In the genomic region with DNA sequence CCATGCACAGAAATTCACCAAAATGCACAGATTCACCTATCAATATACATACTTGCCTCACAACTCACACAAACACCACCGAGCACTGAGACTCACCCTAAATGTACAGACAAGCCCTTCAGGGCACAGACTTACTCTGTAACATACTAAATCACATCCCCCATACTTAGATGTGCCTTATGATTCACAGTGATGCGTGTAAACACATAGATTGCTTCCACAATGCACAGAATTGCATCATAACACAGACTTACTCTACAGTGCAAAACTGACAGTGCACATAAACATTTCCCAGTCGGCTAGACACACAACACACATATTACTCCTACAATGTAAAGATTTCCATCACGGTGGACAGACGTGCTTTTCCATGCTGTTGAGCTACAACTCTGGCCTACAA, we compare ENCODE assay signal across 17 cellular contexts.
"Had no signal": no experiment of that assay in that cellular context is flagged by ENCODE, and none has a peak within 500 bp of the region (broad histone marks: within the 10 kb centered on the region; RNA-seq: fewer than 3 reads in every experiment).

No MANE protein-coding gene starts in this region.

- H3K9me3 Mint-ChIP-seq: activated naive CD4-positive, alpha-beta T cell treated with anti-CD3 and anti-CD28 coated beads, Interleukin-2, amount 50 U/mL, for 72 hours; endodermal cell had no signal

- H3K9me3 ChIP-seq: esophagus squamous epithelium, heart left ventricle, left ventricle myocardium inferior, ovary, stomach, thoracic aorta had no signal

- H3K4me3 Mint-ChIP-seq: endodermal cell had no signal

- H3K27me3 ChIP-seq: brain microvascular endothelial cell, esophagus squamous epithelium, ovary, stomach had no signal

- H3K36me3 ChIP-seq: brain microvascular endothelial cell, esophagus squamous epithelium, heart left ventricle, left ventricle myocardium inferior, ovary, stomach, thoracic aorta, WERI-Rb-1 had no signal

- H3K4me1 ChIP-seq: left ventricle myocardium inferior had no signal

- H3K27ac ChIP-seq: brain microvascular endothelial cell, heart left ventricle, left ventricle myocardium inferior, ovary, stomach, thoracic aorta, WERI-Rb-1 had no signal

- ATAC-seq: activated naive CD4-positive, alpha-beta T cell treated with anti-CD3 and anti-CD28 coated beads, Interleukin-2, amount 50 U/mL, for 72 hours; heart left ventricle had no signal

- H3K27ac Mint-ChIP-seq: activated naive CD4-positive, alpha-beta T cell treated with anti-CD3 and anti-CD28 coated beads, Interleukin-2, amount 50 U/mL, for 72 hours; endodermal cell had no signal

- H3K4me3 ChIP-seq: esophagus squamous epithelium, heart left ventricle, left ventricle myocardium inferior, ovary, stomach, thoracic aorta had no signal

- H3K36me3 Mint-ChIP-seq: activated naive CD4-positive, alpha-beta T cell treated with anti-CD3 and anti-CD28 coated beads, Interleukin-2, amount 50 U/mL, for 72 hours had no signal

- DNase-seq: activated CD4-positive, alpha-beta T cell treated with anti-CD3 and anti-CD28 coated beads for 48 hours; activated CD8-positive, alpha-beta memory T cell treated with anti-CD3 and anti-CD28 coated beads for 24 hours; activated effector memory CD4-positive, alpha-beta T cell treated with anti-CD3 and anti-CD28 coated beads, Interleukin-2, amount 50 U/mL, for 16 hours; brain microvascular endothelial cell; endodermal cell; esophagus squamous epithelium; heart left ventricle; left ventricle myocardium inferior; mesendoderm; ovary; stimulated activated CD4-positive, alpha-beta T cell treated with anti-CD3 and anti-CD28 coated beads, Interleukin-15, amount 100 ng/mL, for 24 hours; stimulated activated CD4-positive, alpha-beta T cell treated with anti-CD3 and anti-CD28 coated beads, Interleukin-4, amount 100 ng/mL, for 24 hours; stomach; T1000; WERI-Rb-1 had no signal
